Comparison of ENCODE assay signal across 25 cellular contexts in the genomic region with DNA sequence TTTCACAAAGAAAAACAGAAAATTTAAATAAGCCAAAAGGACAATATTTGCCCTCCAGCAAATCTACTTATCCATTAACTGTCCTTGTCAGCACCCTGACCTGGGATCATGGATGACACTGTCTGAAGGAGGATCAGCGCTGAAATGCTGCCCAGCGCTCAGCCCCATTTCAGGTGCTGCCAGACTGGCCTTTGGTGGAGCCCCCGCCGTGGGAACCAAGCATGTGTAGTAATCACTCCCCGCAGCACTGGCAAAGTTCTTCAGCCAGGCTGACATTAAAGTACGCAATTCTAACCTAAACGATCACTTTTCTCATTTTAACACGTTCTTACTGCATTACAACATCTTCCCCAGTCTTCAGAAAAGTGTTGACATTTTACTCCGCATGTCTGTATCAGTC.
"Had no signal": no experiment of that assay in that cellular context is flagged by ENCODE, and none has a peak within 500 bp of the region (broad histone marks: within the 10 kb centered on the region; RNA-seq: fewer than 3 reads in every experiment).

No MANE protein-coding gene starts in this region.

- H3K4me3 ChIP-seq: heart left ventricle, left lung, lower lobe of right lung, neural progenitor cell, spleen, stomach, thoracic aorta had no signal

- H3K9ac ChIP-seq: neural progenitor cell had no signal

- FAIRE-seq: colon, islet of Langerhans, urothelium cell line had no signal

- H3K36me3 ChIP-seq: heart left ventricle, left lung, lower lobe of right lung, neural progenitor cell, spleen, stomach, thoracic aorta had no signal

- H3K36me3 Mint-ChIP-seq: memory B cell, mesothelial cell of epicardium, natural killer cell, neural progenitor cell had no signal

- H3K9me3 Mint-ChIP-seq: natural killer cell, neural progenitor cell had no signal

- H3K27ac Mint-ChIP-seq: memory B cell, mesothelial cell of epicardium, natural killer cell, neural progenitor cell had no signal

- H3K4me1 ChIP-seq: left lung had no signal

- DNase-seq: cerebellar nuclear complex; dermis blood vessel endothelial cell; effector CD4-positive, alpha-beta T cell; foreskin melanocyte; heart left ventricle; hippocampal formation; left lung; lower lobe of right lung; occipital lobe; spleen; stimulated activated CD4-positive, alpha-beta T cell treated with anti-CD3 and anti-CD28 coated beads, Interleukin-15, amount 100 ng/mL, for 24 hours; stimulated activated CD4-positive, alpha-beta T cell treated with anti-CD3 and anti-CD28 coated beads, Interleukin-1b, Interleukin-23, amount 100 ng/mL, for 48 hours; stimulated activated naive CD4-positive, alpha-beta T cell; stomach; substantia nigra; trophoblast cell had no signal

- H3K27me3 Mint-ChIP-seq: memory B cell had no signal

- H3K27ac ChIP-seq: heart left ventricle, left lung, lower lobe of right lung, neural progenitor cell, spleen, stomach, thoracic aorta had no signal

- H3K27me3 ChIP-seq: heart left ventricle had no signal

- H3K4me1 Mint-ChIP-seq: memory B cell, natural killer cell had no signal

- ATAC-seq: heart left ventricle, left lung, lower lobe of right lung, natural killer cell, sciatic nerve had no signal

- H3K9me3 ChIP-seq: lower lobe of right lung, thoracic aorta had no signal

- H3K4me3 Mint-ChIP-seq: memory B cell, mesothelial cell of epicardium, natural killer cell had no signal
